8 cellular contexts compared by ENCODE assay signal in the genomic region with DNA sequence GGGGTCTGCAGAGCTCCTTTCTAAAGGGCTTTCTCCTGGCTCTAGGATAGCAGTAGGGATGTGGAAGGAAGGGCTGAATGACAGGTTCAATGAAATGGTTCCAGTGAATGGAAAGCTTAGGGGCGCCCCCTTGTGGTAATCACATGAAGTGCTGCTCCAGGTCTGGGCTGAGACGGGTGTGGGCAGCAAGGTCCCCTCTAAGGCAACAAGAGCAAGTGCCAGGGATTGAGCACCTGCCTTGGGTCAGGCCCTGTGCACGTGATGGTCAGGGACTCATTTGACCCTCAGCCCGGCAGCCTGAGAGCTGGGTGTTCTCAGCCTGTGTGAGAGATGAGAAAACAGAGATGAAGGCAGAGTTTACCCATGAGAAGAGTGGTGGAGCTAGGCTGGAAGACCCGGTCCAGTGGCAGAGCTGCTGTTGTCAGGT. TPM values are rescaled to one million over a fixed set of nuclear protein-coding genes. Genes with fewer than 3 reads are reported as not detected.
DNase-seq lines count a peak whose midpoint lies in the region; ATAC-seq, FAIRE-seq and TF ChIP-seq lines count a peak whose summit lies in the region.

No MANE protein-coding gene starts in this region.

- no peak overlapping the region for H3K27ac Mint-ChIP-seq in activated naive CD4-positive, alpha-beta T cell treated with anti-CD3 and anti-CD28 coated beads for 36 hours
- H3K27ac Mint-ChIP-seq in glutamatergic neuron (ENCODE audit: unreplicated experiment) = no peak overlapping the region

- DNase-seq in COLO829 (ENCODE audit: low spot score) (peak; percentile 84), glutamatergic neuron (peak; percentile 87), trophoblast cell (peak; percentile 60 to 85), urothelium cell line (ENCODE audit: low spot score) (peak; percentile 77)
- DNase-seq in activated naive CD4-positive, alpha-beta T cell treated with anti-CD3 and anti-CD28 coated beads for 36 hours = peak; percentile 87

- no peaks in the 10 kb centered on the region for H3K36me3 ChIP-seq in trophoblast cell (ENCODE audit: control insufficient read depth in 1 of 2, insufficient read depth in 2 of 2, low read length in 2 of 2)

- no peaks in the 10 kb centered on the region for H3K27me3 Mint-ChIP-seq in activated naive CD4-positive, alpha-beta T cell treated with anti-CD3 and anti-CD28 coated beads for 36 hours (ENCODE audit: low read depth)
- H3K27me3 Mint-ChIP-seq in glutamatergic neuron (ENCODE audit: unreplicated experiment) = peaks cover 1% of the 10 kb centered on the region

- H3K9me3 ChIP-seq in trophoblast cell (ENCODE audit: insufficient read depth, low read depth, low read length) = no peaks in the 10 kb centered on the region

- WGBS in trophoblast cell (ENCODE audit: extremely low coverage, insufficient coverage, insufficient read length) = no CpG with 5 or more reads among the region's 5 CpGs

- peaks cover 0 to 5% of the 10 kb centered on the region in 2 experiments for H3K4me1 ChIP-seq in trophoblast cell (ENCODE audit: control insufficient read depth in 1 of 2, insufficient read depth in 2 of 2, low read length in 2 of 2)

- no peak overlapping the region for H3K18ac ChIP-seq in trophoblast cell (ENCODE audit: low read length)

- H2BK5ac ChIP-seq in trophoblast cell (ENCODE audit: low read depth, low read length, poor library complexity) = no peak overlapping the region

- H3K9ac ChIP-seq in trophoblast cell (ENCODE audit: low read length) = no peak overlapping the region

- no peaks in the 10 kb centered on the region for H3K9me3 Mint-ChIP-seq in activated naive CD4-positive, alpha-beta T cell treated with anti-CD3 and anti-CD28 coated beads for 36 hours
- H3K9me3 Mint-ChIP-seq in glutamatergic neuron (ENCODE audit: unreplicated experiment) = peaks cover 2% of the 10 kb centered on the region

- no peak overlapping the region for H2AFZ ChIP-seq in trophoblast cell (ENCODE audit: insufficient read depth, low read length, poor library complexity)

- H2AK5ac ChIP-seq in trophoblast cell (ENCODE audit: low read length) = no peak overlapping the region

- H3K4me1 Mint-ChIP-seq in activated naive CD4-positive, alpha-beta T cell treated with anti-CD3 and anti-CD28 coated beads for 36 hours (ENCODE audit: low read depth) = peaks cover 23% of the 10 kb centered on the region
- peaks cover 3% of the 10 kb centered on the region for H3K4me1 Mint-ChIP-seq in glutamatergic neuron (ENCODE audit: low read depth, unreplicated experiment)

- H3K4me3 Mint-ChIP-seq in activated naive CD4-positive, alpha-beta T cell treated with anti-CD3 and anti-CD28 coated beads for 36 hours = no peak overlapping the region
- H3K4me3 Mint-ChIP-seq in glutamatergic neuron (ENCODE audit: unreplicated experiment) = no peak overlapping the region

- intact Hi-C loops in activated naive CD4-positive, alpha-beta T cell treated with anti-CD3 and anti-CD28 coated beads for 36 hours (cut with micrococcal nuclease) = loop anchor here (1.0 kb wide), 1 partner anchor 86 kb away; no protein-coding TSS in a partner anchor

- no peak overlapping the region for H2BK120ac ChIP-seq in trophoblast cell (ENCODE audit: insufficient read depth, low read length, poor library complexity)

- H2BK12ac ChIP-seq in trophoblast cell (ENCODE audit: low read length) = no peak overlapping the region

- H3K4ac ChIP-seq in trophoblast cell (ENCODE audit: low read depth, low read length) = no peak overlapping the region

- TF ChIP-seq RAD21 in Ishikawa (IDR thresholded peaks at IDR 0.05; ENCODE audit: low read depth) = peak; percentile 77

- no peaks in the 10 kb centered on the region for H3K79me2 ChIP-seq in trophoblast cell (ENCODE audit: control insufficient read depth, insufficient read depth, low read length, poor library complexity)

- no peak overlapping the region for H3K4me2 ChIP-seq in trophoblast cell (ENCODE audit: low read length)

- H3K36me3 Mint-ChIP-seq in activated naive CD4-positive, alpha-beta T cell treated with anti-CD3 and anti-CD28 coated beads for 36 hours (ENCODE audit: low read depth) = no peaks in the 10 kb centered on the region
- no peaks in the 10 kb centered on the region for H3K36me3 Mint-ChIP-seq in glutamatergic neuron (ENCODE audit: unreplicated experiment)

- H3K23ac ChIP-seq in trophoblast cell (ENCODE audit: low read length) = no peak overlapping the region

- no peak overlapping the region for H3K4me3 ChIP-seq in trophoblast cell (ENCODE audit: low read depth, low read length)

- no peak for FAIRE-seq in urothelium cell line (lab: Jason Lieb, UNC)

- no peaks in the 10 kb centered on the region for H3K27me3 ChIP-seq in trophoblast cell (ENCODE audit: insufficient read depth, low read length)

- H4K12ac ChIP-seq in trophoblast cell (ENCODE audit: low read depth, low read length) = no peak overlapping the region

- TF ChIP-seq EP300 in Ishikawa (IDR thresholded peaks at IDR 0.05; ENCODE audit: borderline replicate concordance) = no peak

- CTCF ChIA-PET in activated naive CD4-positive, alpha-beta T cell treated with anti-CD3 and anti-CD28 coated beads for 36 hours (lab: Charles Lee) = interaction anchor here (0.6 to 9.2 kb wide), 55 partner anchors 8 to 464 kb away, joined by 3 to 359 read pairs (median 5); a partner anchor contains a TSS

- H3K14ac ChIP-seq in trophoblast cell (ENCODE audit: low read length) = no peak overlapping the region

- no peak overlapping the region for H4K91ac ChIP-seq in trophoblast cell (ENCODE audit: low read depth, low read length)

- no peak overlapping the region for H3K27ac ChIP-seq in trophoblast cell (ENCODE audit: low read depth, low read length)

- no peaks in the 10 kb centered on the region for H3K79me1 ChIP-seq in trophoblast cell (ENCODE audit: low read length)

- no peak overlapping the region for H4K8ac ChIP-seq in trophoblast cell (ENCODE audit: low read depth, low read length)

- TF ChIP-seq CTCF in glutamatergic neuron (IDR thresholded peaks at IDR 0.05; ENCODE audit: partially characterized antibody, unreplicated experiment) = peak; percentile 95

- ATAC-seq in SK-N-SH treated with all-trans-retinoic acid at 6 μM for 48 hours = peak; percentile 81
- no peak for ATAC-seq in HG02870 (IDR thresholded peaks at IDR 0.05; ENCODE audit: unreplicated experiment)

TF ChIP-seq in Ishikawa, 13 proteins besides CTCF, POLR2A, EP300 and RAD21 (continues in another document):
- TF ChIP-seq TCF12 (IDR thresholded peaks at IDR 0.05; ENCODE audit: low read depth) (no peak), CEBPB (IDR thresholded peaks at IDR 0.05) (no peak), ZBTB7A (IDR thresholded peaks at IDR 0.05; ENCODE audit: low read depth) (no peak), TEAD4 (IDR thresholded peaks at IDR 0.05) (no peak)
- TF ChIP-seq, protein P1, sequence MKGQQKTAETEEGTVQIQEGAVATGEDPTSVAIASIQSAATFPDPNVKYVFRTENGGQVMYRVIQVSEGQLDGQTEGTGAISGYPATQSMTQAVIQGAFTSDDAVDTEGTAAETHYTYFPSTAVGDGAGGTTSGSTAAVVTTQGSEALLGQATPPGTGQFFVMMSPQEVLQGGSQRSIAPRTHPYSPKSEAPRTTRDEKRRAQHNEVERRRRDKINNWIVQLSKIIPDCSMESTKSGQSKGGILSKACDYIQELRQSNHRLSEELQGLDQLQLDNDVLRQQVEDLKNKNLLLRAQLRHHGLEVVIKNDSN (IDR thresholded peaks at IDR 0.05) = no peak
- TF ChIP-seq, protein P2, sequence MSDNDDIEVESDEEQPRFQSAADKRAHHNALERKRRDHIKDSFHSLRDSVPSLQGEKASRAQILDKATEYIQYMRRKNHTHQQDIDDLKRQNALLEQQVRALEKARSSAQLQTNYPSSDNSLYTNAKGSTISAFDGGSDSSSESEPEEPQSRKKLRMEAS (IDR thresholded peaks at IDR 0.05) = no peak

TF ChIP-seq in SK-N-SH treated with all-trans-retinoic acid at 6 μM for 48 hours, 23 proteins besides CTCF, POLR2A, EP300 and RAD21 (continues in another document):
- TF ChIP-seq ARNTL (CRISPR knock-in tag; IDR thresholded peaks at IDR 0.05; ENCODE audit: borderline replicate concordance, low read depth) (no peak), OSR1 (CRISPR knock-in tag; IDR thresholded peaks at IDR 0.05) (no peak), ZFP30 (CRISPR knock-in tag; IDR thresholded peaks at IDR 0.05) (no peak), RARB (CRISPR knock-in tag; IDR thresholded peaks at IDR 0.05) (no peak), ESRRG (CRISPR knock-in tag; IDR thresholded peaks at IDR 0.05) (no peak), TCF4 (CRISPR knock-in tag; IDR thresholded peaks at IDR 0.05; ENCODE audit: borderline replicate concordance) (no peak), ISL1 (CRISPR knock-in tag; IDR thresholded peaks at IDR 0.05) (no peak), ZNF70 (CRISPR knock-in tag; IDR thresholded peaks at IDR 0.05) (no peak)
- TF ChIP-seq, protein P3, sequence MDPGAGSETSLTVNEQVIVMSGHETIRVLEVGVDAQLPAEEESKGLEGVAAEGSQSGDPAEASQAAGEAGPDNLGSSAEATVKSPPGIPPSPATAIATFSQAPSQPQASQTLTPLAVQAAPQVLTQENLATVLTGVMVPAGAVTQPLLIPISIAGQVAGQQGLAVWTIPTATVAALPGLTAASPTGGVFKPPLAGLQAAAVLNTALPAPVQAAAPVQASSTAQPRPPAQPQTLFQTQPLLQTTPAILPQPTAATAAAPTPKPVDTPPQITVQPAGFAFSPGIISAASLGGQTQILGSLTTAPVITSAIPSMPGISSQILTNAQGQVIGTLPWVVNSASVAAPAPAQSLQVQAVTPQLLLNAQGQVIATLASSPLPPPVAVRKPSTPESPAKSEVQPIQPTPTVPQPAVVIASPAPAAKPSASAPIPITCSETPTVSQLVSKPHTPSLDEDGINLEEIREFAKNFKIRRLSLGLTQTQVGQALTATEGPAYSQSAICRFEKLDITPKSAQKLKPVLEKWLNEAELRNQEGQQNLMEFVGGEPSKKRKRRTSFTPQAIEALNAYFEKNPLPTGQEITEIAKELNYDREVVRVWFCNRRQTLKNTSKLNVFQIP (CRISPR knock-in tag; IDR thresholded peaks at IDR 0.05; ENCODE audit: borderline replicate concordance, low read depth) = no peak

RNA-seq across cellular contexts. Expression of a gene that starts 12.1 kb away (rescaled TPM):
- not detected for total RNA-seq in activated naive CD4-positive, alpha-beta T cell treated with anti-CD3 and anti-CD28 coated beads for 36 hours
- total RNA-seq in glutamatergic neuron (ENCODE audit: unreplicated experiment) = not detected
- polyA plus RNA-seq in trophoblast cell (2013) = 0.06 and 0.07 TPM in 2 replicates

RNA-seq across cellular contexts. Expression of a gene that starts 37.6 kb away (rescaled TPM):
- not detected for total RNA-seq in activated naive CD4-positive, alpha-beta T cell treated with anti-CD3 and anti-CD28 coated beads for 36 hours
- total RNA-seq in glutamatergic neuron (ENCODE audit: unreplicated experiment) = not detected
- polyA plus RNA-seq in trophoblast cell (2013) = not detected in 2 replicates
